ENCODE assay signal across 16 cellular contexts in genomic region chr4:165715989-165716388, GRCh38.
"Had no signal": no experiment of that assay in that cellular context is flagged by ENCODE, and none has a peak within 500 bp of the region (broad histone marks: within the 10 kb centered on the region; RNA-seq: fewer than 3 reads in every experiment).

No MANE protein-coding gene starts in this region.

- H3K4me3 ChIP-seq: colonic mucosa, pancreas, spleen, tibial nerve, vagina had no signal

- H3K36me3 ChIP-seq: colonic mucosa, pancreas, spleen, tibial nerve, vagina had no signal

- FAIRE-seq: pancreas had no signal

- H3K4me1 ChIP-seq: colonic mucosa, spleen, tibial nerve, vagina had no signal

- H3K9me3 ChIP-seq: colonic mucosa, pancreas, spleen, vagina had no signal

- H3K4me1 Mint-ChIP-seq: neural crest cell; stimulated activated memory B cell treated with anti-CD40 and anti-IgM and Interleukin-4, amounts not matched to agents 10 μg/mL and 1 μg/mL and 100 μg/mL, for 72 hours; T-helper 17 cell had no signal

- H3K9me3 Mint-ChIP-seq: neural crest cell had no signal

- H3K4me3 Mint-ChIP-seq: activated naive CD8-positive, alpha-beta T cell; neural crest cell; stimulated activated memory B cell treated with anti-CD40 and anti-IgM and Interleukin-4, amounts not matched to agents 10 μg/mL and 1 μg/mL and 100 μg/mL, for 72 hours; T-helper 17 cell had no signal

- H3K27me3 Mint-ChIP-seq: activated naive CD8-positive, alpha-beta T cell; stimulated activated memory B cell treated with anti-CD40 and anti-IgM and Interleukin-4, amounts not matched to agents 10 μg/mL and 1 μg/mL and 100 μg/mL, for 72 hours; T-helper 17 cell had no signal

- H3K27ac ChIP-seq: colonic mucosa, pancreas, spleen, tibial nerve, vagina had no signal

- DNase-seq: activated CD4-positive, alpha-beta T cell treated with anti-CD3 and anti-CD28 coated beads, Interleukin-2, amount 50 U/mL, for 48 hours; activated gamma-delta T cell; activated T-cell treated with anti-CD3 and anti-CD28 coated beads, Interleukin-2, amount 50 U/mL, for 48 hours; caudate nucleus; colonic mucosa; effector CD8-positive, alpha-beta T cell; islet precursor cell; pancreas; spleen; stimulated activated CD4-positive, alpha-beta T cell treated with anti-CD3 and anti-CD28 coated beads, Interleukin-1b, Interleukin-23, amount 100 ng/mL, for 48 hours; T-helper 17 cell had no signal

- H3K36me3 Mint-ChIP-seq: activated naive CD8-positive, alpha-beta T cell; stimulated activated memory B cell treated with anti-CD40 and anti-IgM and Interleukin-4, amounts not matched to agents 10 μg/mL and 1 μg/mL and 100 μg/mL, for 72 hours had no signal

- H3K27ac Mint-ChIP-seq: activated naive CD8-positive, alpha-beta T cell; stimulated activated memory B cell treated with anti-CD40 and anti-IgM and Interleukin-4, amounts not matched to agents 10 μg/mL and 1 μg/mL and 100 μg/mL, for 72 hours; T-helper 17 cell had no signal

- H3K27me3 ChIP-seq: colonic mucosa, pancreas, spleen, tibial nerve, vagina had no signal
